9 cellular contexts compared by ENCODE assay signal in genomic region chr13:35839746-35840273, GRCh38.
"Had no signal": no experiment of that assay in that cellular context is flagged by ENCODE, and none has a peak within 500 bp of the region (broad histone marks: within the 10 kb centered on the region; RNA-seq: fewer than 3 reads in every experiment).

No MANE protein-coding gene starts in this region.

- ATAC-seq: activated naive CD8-positive, alpha-beta T cell treated with anti-CD3 and anti-CD28 coated beads, Interleukin-2, amount 50 U/mL, for 24 hours; foreskin keratinocyte; stimulated activated effector memory CD8-positive, alpha-beta T cell treated with anti-CD3 and anti-CD28 coated beads, Interleukin-12 subunit alpha, Interleukin-12 subunit beta, amount 100 ng/mL, for 72 hours had no signal

- DNase-seq: activated B cell treated with CpG ODN at 0.5 μM for 24 hours; activated CD4-positive, alpha-beta T cell treated with anti-CD3 and anti-CD28 coated beads, Interleukin-2, amount 10 ng/mL, durations not matched to agents 24 days and 14 days; activated naive CD4-positive, alpha-beta T cell treated with Interleukin-2 at 50 U/mL for 16 hours; activated naive CD8-positive, alpha-beta T cell treated with anti-CD3 and anti-CD28 coated beads, Interleukin-2, amount 50 U/mL, for 24 hours; foreskin keratinocyte; midbrain; naive B cell; right cardiac atrium had no signal
